Comparison of ENCODE assay signal across 23 cellular contexts in genomic region chr17:13694934-13695333, GRCh38.
"Had no signal": no experiment of that assay in that cellular context is flagged by ENCODE, and none has a peak within 500 bp of the region (broad histone marks: within the 10 kb centered on the region; RNA-seq: fewer than 3 reads in every experiment).

No MANE protein-coding gene starts in this region.

- H3K36me3 ChIP-seq: colonic mucosa, esophagus muscularis mucosa, esophagus squamous epithelium, gastrocnemius medialis, gastroesophageal sphincter, heart left ventricle, heart right ventricle had no signal

- H3K4me1 ChIP-seq: colonic mucosa, esophagus muscularis mucosa, esophagus squamous epithelium, foreskin keratinocyte, gastrocnemius medialis, gastroesophageal sphincter, heart left ventricle, heart right ventricle had no signal

- H3K27me3 ChIP-seq: colonic mucosa, dorsolateral prefrontal cortex, esophagus muscularis mucosa, esophagus squamous epithelium, foreskin keratinocyte, gastrocnemius medialis, gastroesophageal sphincter, heart left ventricle, heart right ventricle had no signal

- H3K27ac ChIP-seq: colonic mucosa, coronary artery, dorsolateral prefrontal cortex, epithelial cell of prostate, esophagus muscularis mucosa, esophagus squamous epithelium, foreskin keratinocyte, gastrocnemius medialis, gastroesophageal sphincter, heart left ventricle, heart right ventricle had no signal

- H3K4me3 ChIP-seq: colonic mucosa, coronary artery, dorsolateral prefrontal cortex, esophagus muscularis mucosa, esophagus squamous epithelium, gastrocnemius medialis, gastroesophageal sphincter, heart left ventricle, heart right ventricle had no signal

- H3K9me3 ChIP-seq: colonic mucosa, esophagus squamous epithelium, gastrocnemius medialis had no signal

- DNase-seq: colonic mucosa; cortex of kidney; dermis blood vessel endothelial cell; dorsolateral prefrontal cortex; effector CD4-positive, alpha-beta T cell; effector CD8-positive, alpha-beta T cell; effector memory CD4-positive, alpha-beta T cell; effector memory CD8-positive, alpha-beta T cell; endodermal cell; erythroblast; esophagus squamous epithelium; foreskin fibroblast; foreskin keratinocyte; foreskin melanocyte; gastrocnemius medialis; glutamatergic neuron; head of caudate nucleus; heart left ventricle; heart right ventricle had no signal
